ENCODE assay signal across 8 cellular contexts in the genomic region with DNA sequence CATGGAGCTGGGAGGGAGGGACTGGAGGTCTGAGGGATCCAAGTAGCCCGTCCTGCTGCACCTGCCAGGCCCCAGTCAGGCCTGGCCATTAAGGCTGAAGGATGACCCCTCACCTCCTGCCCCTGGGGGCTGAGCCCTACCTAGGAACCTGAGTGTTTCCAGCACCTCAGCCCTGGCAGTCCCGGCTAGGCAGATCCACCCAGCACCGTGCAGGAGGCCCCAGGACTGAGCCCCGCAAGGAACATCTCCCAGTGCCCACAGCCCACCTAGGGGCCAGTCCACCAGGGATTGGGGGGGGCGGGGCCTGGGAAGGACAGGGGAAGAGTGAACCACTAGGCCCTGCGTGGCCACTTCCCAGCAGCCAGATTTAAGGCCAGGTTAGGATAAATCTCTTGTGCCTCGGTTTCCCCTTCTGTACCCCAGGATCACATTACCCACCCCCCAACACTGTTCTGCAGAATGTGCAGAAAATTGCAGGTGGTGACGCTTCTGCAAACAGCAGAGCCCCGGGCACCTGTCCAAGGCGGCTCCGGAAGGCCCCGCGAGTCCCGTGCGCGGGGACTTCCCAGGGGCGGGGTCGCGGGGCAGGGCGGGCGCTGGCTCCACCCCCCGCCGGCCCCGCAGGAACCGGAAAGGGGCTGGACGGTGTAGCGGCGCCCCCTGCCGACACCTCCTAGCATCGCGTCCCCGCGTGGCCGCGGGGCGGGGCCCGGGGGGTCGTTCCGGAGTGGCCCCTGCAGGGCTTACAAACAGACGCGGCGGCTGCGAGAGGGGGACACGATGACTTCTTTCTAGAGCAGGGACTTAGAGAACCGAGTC. TPM values are rescaled to one million over a fixed set of nuclear protein-coding genes. Genes with fewer than 3 reads are reported as not detected.
DNase-seq lines count a peak whose midpoint lies in the region; ATAC-seq, FAIRE-seq and TF ChIP-seq lines count a peak whose summit lies in the region.

No MANE protein-coding gene starts in this region.

- WGBS in A549 (ENCODE audit: missing lambda C conversion rate), result 24% methylated on average over 6 of the region's 45 CpGs
- WGBS in lower leg skin, 2 donors, result 1 to 7% methylated on average over 40 to 42 of the region's 45 CpGs

- H3K4me2 ChIP-seq in A549, result peak overlapping the region; percentile 81

- H3K9ac ChIP-seq in colonic mucosa (ENCODE audit: low read depth in 2 of 2, low read length in 2 of 2), result peak overlapping the region; percentile 58 to 79

- TF ChIP-seq POLR2A in A549 (IDR thresholded peaks at IDR 0.05; ENCODE audit: low read length) (no peak), lower leg skin (IDR thresholded peaks at IDR 0.05) (no peak)

- 0 out of 5 replicates have a peak, but pooled peaks of 1 of the 2 experiments have one; percentile 13 for TF ChIP-seq EP300 in A549 (IDR thresholded peaks at IDR 0.05)

- peak; percentile 84 to 99 for TF ChIP-seq RAD21 in A549 (conservative IDR thresholded peaks at IDR 0.05 in 1 of 2, IDR thresholded peaks at IDR 0.05 in 1 of 2)

- H3K36me3 ChIP-seq in colonic mucosa, result no peaks in the 10 kb centered on the region

- no peaks in the 10 kb centered on the region for H3K9me3 ChIP-seq in A549
- H3K9me3 ChIP-seq in colonic mucosa, result no peaks in the 10 kb centered on the region

- TF ChIP-seq CTCF in A549 (IDR thresholded peaks at IDR 0.05) (peak; percentile 97), colonic mucosa (IDR thresholded peaks at IDR 0.05) (peak; percentile 99), lower leg skin (IDR thresholded peaks at IDR 0.05) (peak in 2 of 3 donors; percentile 70 to 71)

- ATAC-seq in A549 (peak; percentile 35 to 69), GM18511 (IDR thresholded peaks at IDR 0.05; ENCODE audit: unreplicated experiment) (peak; percentile 80), HG03039 (IDR thresholded peaks at IDR 0.05; ENCODE audit: unreplicated experiment) (peak; percentile 70)

- CTCF ChIA-PET in A549 (lab: Yijun Ruan, JAX), result interaction anchor here (0.8 to 4.6 kb wide), 22 partner anchors 9 to 251 kb away, joined by 3 to 21 read pairs (median 4); no protein-coding TSS in a partner anchor

- no peak for FAIRE-seq in A549 (lab: Jason Lieb, UNC)

- POLR2A ChIA-PET in A549 (lab: Yijun Ruan, JAX), result no interaction called here

- intact Hi-C loops in colonic mucosa (cut with DNase I) (loop anchor here (2.0 kb wide), 1 partner anchor 66 kb away; no protein-coding TSS in a partner anchor), lower leg skin (cut with DNase I; ENCODE audit: low total_unique reads) (loop anchor here (2.0 kb wide), 1 partner anchor 66 kb away; no protein-coding TSS in a partner anchor)

- DNase-seq in A549 (ENCODE audit: low read depth in 1 of 2, low spot score in 1 of 2) (peak; percentile 73 to 85), NCI-H2196 treated with DMSO at 0.1 percent for 48 hours (lab: John Stamatoyannopoulos, UW; ENCODE audit: unreplicated experiment) (peak; percentile 30), colonic mucosa (peak; percentile 94), lower leg skin (ENCODE audit: low spot score in 2 of 2) (peak; percentile 77 to 96)
- DNase-seq in activated CD4-positive, alpha-beta T cell treated with anti-CD3 and anti-CD28 coated beads for 4 hours, result peak; percentile 87 to 90
- DNase-seq in stimulated activated CD4-positive, alpha-beta T cell treated with anti-CD3 and anti-CD28 coated beads, Interleukin-4, amount 100 ng/mL, for 4 hours, result peak; percentile 86 to 91

- H3K4me1 ChIP-seq in A549 (peaks cover 48% of the 10 kb centered on the region), colonic mucosa (peaks cover 25% of the 10 kb centered on the region)

- no peaks in the 10 kb centered on the region for H3K27me3 ChIP-seq in colonic mucosa

- H3K27ac ChIP-seq in A549 (peak overlapping the region; percentile 47 to 92; a peak in 5 of 6 replicates), colonic mucosa (peak overlapping the region; percentile 30)

- H3K4me3 ChIP-seq in A549 (peak overlapping the region; percentile 5; the same call in 2 of the 3 replicates), colonic mucosa (no peak overlapping the region), lower leg skin (ENCODE audit: low read depth, poor library complexity, severe bottlenecking) (no peak overlapping the region)

TF ChIP-seq in A549, 52 proteins besides CTCF, POLR2A, EP300 and RAD21:
- peak; percentile 71; the same call in 1 of the 2 replicates for TF ChIP-seq MAZ (IDR thresholded peaks at IDR 0.05; ENCODE audit: borderline replicate concordance, low read depth, low read length)
- TF ChIP-seq MYC (IDR thresholded peaks at IDR 0.05; ENCODE audit: borderline replicate concordance, low read length), result peak; percentile 84
- TF ChIP-seq MAFK (IDR thresholded peaks at IDR 0.05; ENCODE audit: partially characterized antibody), result peak; percentile 80
- TF ChIP-seq, protein P1, sequence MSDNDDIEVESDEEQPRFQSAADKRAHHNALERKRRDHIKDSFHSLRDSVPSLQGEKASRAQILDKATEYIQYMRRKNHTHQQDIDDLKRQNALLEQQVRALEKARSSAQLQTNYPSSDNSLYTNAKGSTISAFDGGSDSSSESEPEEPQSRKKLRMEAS (IDR thresholded peaks at IDR 0.05), result peak; percentile 54; the same call in 1 of the 2 replicates
- peak; percentile 29 for TF ChIP-seq CHD2 (IDR thresholded peaks at IDR 0.05; ENCODE audit: low read length, partially characterized antibody)
- TF ChIP-seq JUN (IDR thresholded peaks at IDR 0.05), result peak in 1 of 2 experiments; percentile 47; a peak in 1 of 5 replicates
- peak; percentile 99 for TF ChIP-seq SMC3 (IDR thresholded peaks at IDR 0.05)
- TF ChIP-seq BHLHE40 (IDR thresholded peaks at IDR 0.05; ENCODE audit: low read depth, low read length), result peak; percentile 94
- no peak for TF ChIP-seq TP53 (CRISPR knock-in tag; IDR thresholded peaks at IDR 0.05)
- TF ChIP-seq KDM5A (IDR thresholded peaks at IDR 0.05), result no peak
- TF ChIP-seq, protein P2, sequence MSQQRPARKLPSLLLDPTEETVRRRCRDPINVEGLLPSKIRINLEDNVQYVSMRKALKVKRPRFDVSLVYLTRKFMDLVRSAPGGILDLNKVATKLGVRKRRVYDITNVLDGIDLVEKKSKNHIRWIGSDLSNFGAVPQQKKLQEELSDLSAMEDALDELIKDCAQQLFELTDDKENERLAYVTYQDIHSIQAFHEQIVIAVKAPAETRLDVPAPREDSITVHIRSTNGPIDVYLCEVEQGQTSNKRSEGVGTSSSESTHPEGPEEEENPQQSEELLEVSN (IDR thresholded peaks at IDR 0.05; ENCODE audit: borderline replicate concordance, low read depth), result no peak
TF ChIP-seq in A549: peak in this region for 8.

RNA-seq across cellular contexts. Expression of a gene that starts 55.9 kb away (rescaled TPM):
- polyA plus RNA-seq in A549 (2011; rRNA removed) (2.0 and 2.8 TPM in 2 replicates), A549 (2017; fragmentation: RNase III; extraction: RNeasy Plus Mini Kit Qiagen cat#74134 plus additional on column Dnase treatment) (6.6 to 7.3 TPM (median 7.0 TPM) in 3 replicates)
- polyA plus RNA-seq in A549 (2012; cell fraction: cytosol; rRNA removed), result 5.0 and 8.0 TPM in 2 replicates
- polyA plus RNA-seq in A549 (2012; cell fraction: nucleus; rRNA removed), result 8.3 and 12.2 TPM in 2 replicates
- 2.1 and 2.5 TPM in 2 replicates for polyA minus RNA-seq in A549 (2011; rRNA and poly(A)+ RNA removed)
- total RNA-seq in colonic mucosa (10 to 100 TPM; 33.8 to 61.0 TPM), lower leg skin (10 to 100 TPM; 28.3 to 33.1 (median 28.9) TPM)

Comparison
In these comparisons a context has a peak if more than half of its experiments do, and no peak if none do; other contexts are left out.
1. DNase-seq: peak in every context shown above with its lines; median percentile 94 in colonic mucosa; 88 in activated CD4-positive, alpha-beta T cell treated with anti-CD3 and anti-CD28 coated beads for 4 hours; 88 in stimulated activated CD4-positive, alpha-beta T cell treated with anti-CD3 and anti-CD28 coated beads, Interleukin-4, amount 100 ng/mL, for 4 hours; 86 in lower leg skin; 79 in A549; 30 in NCI-H2196 treated with DMSO at 0.1 percent for 48 hours.